In the genomic region with DNA sequence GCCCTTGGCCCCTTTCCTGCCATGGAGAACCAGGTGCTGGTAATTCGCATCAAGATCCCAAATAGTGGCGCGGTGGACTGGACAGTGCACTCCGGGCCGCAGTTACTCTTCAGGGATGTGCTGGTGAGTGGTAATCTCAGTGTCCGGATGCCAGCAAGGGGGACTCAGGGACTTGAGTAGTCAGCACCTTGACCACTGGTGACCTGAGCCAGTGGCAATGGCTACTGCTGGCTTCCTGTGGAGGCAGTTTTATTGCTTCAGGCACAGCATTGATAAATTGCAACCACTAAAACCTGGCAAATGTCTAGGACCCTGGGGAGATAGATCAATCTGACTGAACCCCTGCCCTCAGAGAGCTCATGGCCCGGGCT, we compare ENCODE assay signal across 8 cellular contexts. TPM values are rescaled to one million over a fixed set of nuclear protein-coding genes. Genes with fewer than 3 reads are reported as not detected.
A peak's percentile ranks its signal among the peaks of the same experiment; 100 is the strongest.
DNase-seq lines count a peak whose midpoint lies in the region; ATAC-seq and FAIRE-seq lines count a peak whose summit lies in the region.

No MANE protein-coding gene starts in this region.

- ATAC-seq in activated naive CD8-positive, alpha-beta T cell treated with anti-CD3 and anti-CD28 coated beads, Interleukin-2, amount 50 U/mL, for 24 hours = no peak

- peaks cover 46% of the 10 kb centered on the region for H3K4me1 Mint-ChIP-seq in activated CD4-positive, alpha-beta T cell treated with anti-CD3 and anti-CD28 coated beads, Interleukin-2, amount 10 ng/mL, durations not matched to agents 24 days and 14 days
- H3K4me1 Mint-ChIP-seq in activated naive CD8-positive, alpha-beta T cell treated with anti-CD3 and anti-CD28 coated beads, Interleukin-2, amount 50 U/mL, for 24 hours = peaks cover 51% of the 10 kb centered on the region

- no peaks in the 10 kb centered on the region for H3K27me3 ChIP-seq in iPS DF 6.9 (ENCODE audit: control insufficient read depth, insufficient read depth, low read length)
- H3K27me3 ChIP-seq in small intestine (ENCODE audit: control insufficient read depth in 2 of 2, insufficient read depth in 2 of 2, low read length in 2 of 2) = no peaks in the 10 kb centered on the region

- no peaks in the 10 kb centered on the region for H3K4me1 ChIP-seq in iPS DF 6.9 (ENCODE audit: control insufficient read depth, insufficient read depth, low read length)
- H3K4me1 ChIP-seq in small intestine (ENCODE audit: control insufficient read depth in 2 of 2, insufficient read depth in 1 of 2, low read depth in 1 of 2, low read length in 1 of 2) = peaks cover 0 to 2% of the 10 kb centered on the region in 2 donors

- no peaks in the 10 kb centered on the region for H3K36me3 ChIP-seq in iPS DF 6.9 (ENCODE audit: control insufficient read depth, insufficient read depth, low read length)
- H3K36me3 ChIP-seq in small intestine (ENCODE audit: control insufficient read depth in 2 of 2, insufficient read depth in 2 of 2, low read length in 2 of 2) = peaks cover 0 to 3% of the 10 kb centered on the region in 2 donors

- peaks cover 17% of the 10 kb centered on the region for H3K36me3 Mint-ChIP-seq in activated CD4-positive, alpha-beta T cell treated with anti-CD3 and anti-CD28 coated beads, Interleukin-2, amount 10 ng/mL, durations not matched to agents 24 days and 14 days (ENCODE audit: low read depth)
- peaks cover 3% of the 10 kb centered on the region for H3K36me3 Mint-ChIP-seq in activated naive CD8-positive, alpha-beta T cell treated with anti-CD3 and anti-CD28 coated beads, Interleukin-2, amount 50 U/mL, for 24 hours (ENCODE audit: low read depth)

- H3K27me3 Mint-ChIP-seq in activated CD4-positive, alpha-beta T cell treated with anti-CD3 and anti-CD28 coated beads, Interleukin-2, amount 10 ng/mL, durations not matched to agents 24 days and 14 days = no peaks in the 10 kb centered on the region
- H3K27me3 Mint-ChIP-seq in activated naive CD8-positive, alpha-beta T cell treated with anti-CD3 and anti-CD28 coated beads, Interleukin-2, amount 50 U/mL, for 24 hours = no peaks in the 10 kb centered on the region

- no CpG with 5 or more reads among the region's 7 CpGs for WGBS in iPS DF 6.9 (ENCODE audit: insufficient coverage, insufficient read length)
- WGBS in small intestine, 3 donors = 21 to 33% (median 28%) methylated on average over 7 of the region's 7 CpGs

- H3K4me3 ChIP-seq in iPS DF 6.9 (ENCODE audit: low read length) = peak overlapping the region; percentile 70; the same call in 1 of the 2 replicates
- H3K4me3 ChIP-seq in small intestine (ENCODE audit: low read depth in 1 of 2, low read length in 2 of 2) = peak overlapping the region; percentile 87 to 88

- H3K27ac ChIP-seq in iPS DF 6.9 (ENCODE audit: low read length) (no peak overlapping the region), small intestine (ENCODE audit: low read depth in 1 of 2, low read length in 1 of 2) (peak overlapping the region; percentile 92 to 96)

- intact Hi-C loops in activated CD4-positive, alpha-beta T cell treated with anti-CD3 and anti-CD28 coated beads, Interleukin-2, amount 10 ng/mL, durations not matched to agents 24 days and 14 days (cut with micrococcal nuclease) = loop anchor here (2.0 to 5.0 kb wide), 4 partner anchors 219 to 734 kb away; a partner anchor contains a TSS

- no peak for FAIRE-seq in small intestine (lab: Jason Lieb, UNC)

- peak; percentile 57 for DNase-seq in activated CD4-positive, alpha-beta T cell treated with anti-CD3 and anti-CD28 coated beads, Interleukin-2, amount 10 ng/mL, durations not matched to agents 24 days and 14 days
- DNase-seq in activated CD4-positive, alpha-beta T cell treated with anti-CD3 and anti-CD28 coated beads for 48 hours = no peak
- DNase-seq in activated naive CD8-positive, alpha-beta T cell treated with anti-CD3 and anti-CD28 coated beads, Interleukin-2, amount 50 U/mL, for 24 hours = no peak
- DNase-seq in iPS DF 6.9 (ENCODE audit: low read depth, low spot score) (no peak), small intestine (peak; percentile 37), COR-L47 (lab: John Stamatoyannopoulos, UW) (no peak), H4 (ENCODE audit: low spot score) (no peak), NCI-H1694 treated with DMSO at 0.1 percent for 48 hours (lab: John Stamatoyannopoulos, UW) (no peak)

- H3K4me3 Mint-ChIP-seq in activated CD4-positive, alpha-beta T cell treated with anti-CD3 and anti-CD28 coated beads, Interleukin-2, amount 10 ng/mL, durations not matched to agents 24 days and 14 days = peak overlapping the region; percentile 94
- peak overlapping the region; percentile 96 for H3K4me3 Mint-ChIP-seq in activated naive CD8-positive, alpha-beta T cell treated with anti-CD3 and anti-CD28 coated beads, Interleukin-2, amount 50 U/mL, for 24 hours

- no peaks in the 10 kb centered on the region for H3K9me3 Mint-ChIP-seq in activated CD4-positive, alpha-beta T cell treated with anti-CD3 and anti-CD28 coated beads, Interleukin-2, amount 10 ng/mL, durations not matched to agents 24 days and 14 days
- no peaks in the 10 kb centered on the region for H3K9me3 Mint-ChIP-seq in activated naive CD8-positive, alpha-beta T cell treated with anti-CD3 and anti-CD28 coated beads, Interleukin-2, amount 50 U/mL, for 24 hours

- H3K9me3 ChIP-seq in iPS DF 6.9 (ENCODE audit: control insufficient read depth, insufficient read depth, low read length) = no peaks in the 10 kb centered on the region
- H3K9me3 ChIP-seq in small intestine (ENCODE audit: control insufficient read depth, low read depth) = no peaks in the 10 kb centered on the region

- H3K27ac Mint-ChIP-seq in activated CD4-positive, alpha-beta T cell treated with anti-CD3 and anti-CD28 coated beads, Interleukin-2, amount 10 ng/mL, durations not matched to agents 24 days and 14 days = peak overlapping the region; percentile 92
- H3K27ac Mint-ChIP-seq in activated naive CD8-positive, alpha-beta T cell treated with anti-CD3 and anti-CD28 coated beads, Interleukin-2, amount 50 U/mL, for 24 hours = peak overlapping the region; percentile 88

RNA-seq across cellular contexts. Expression of a gene that starts 0.8 kb away (rescaled TPM):
- 21.0 and 25.1 TPM in 2 replicates for total RNA-seq in activated CD4-positive, alpha-beta T cell treated with anti-CD3 and anti-CD28 coated beads, Interleukin-2, amount 10 ng/mL, durations not matched to agents 24 days and 14 days
- polyA plus RNA-seq in small intestine = 10 to 100 TPM; 10.5 to 12.2 (median 11.4) TPM
- total RNA-seq in H4 (2014; rRNA removed; shearing (Covaris generic)) = 6.6 and 9.4 TPM in 2 replicates

RNA-seq across cellular contexts. Expression of a gene that starts 22.4 kb away (rescaled TPM):
- 4.7 and 7.3 TPM in 2 replicates for total RNA-seq in activated CD4-positive, alpha-beta T cell treated with anti-CD3 and anti-CD28 coated beads, Interleukin-2, amount 10 ng/mL, durations not matched to agents 24 days and 14 days
- polyA plus RNA-seq in small intestine = 1 to 10 TPM; 2.2 to 3.2 (median 2.4) TPM
- total RNA-seq in H4 (2014; rRNA removed; shearing (Covaris generic)) = 2.4 and 2.5 TPM in 2 replicates

Comparison
In these comparisons a context has a peak if more than half of its experiments do, and no peak if none do; other contexts are left out.
1. DNase-seq: peak in activated CD4-positive, alpha-beta T cell treated with anti-CD3 and anti-CD28 coated beads, Interleukin-2, amount 10 ng/mL, durations not matched to agents 24 days and 14 days (single experiment) and small intestine (single experiment); none in activated CD4-positive, alpha-beta T cell treated with anti-CD3 and anti-CD28 coated beads for 48 hours (single experiment), activated naive CD8-positive, alpha-beta T cell treated with anti-CD3 and anti-CD28 coated beads, Interleukin-2, amount 50 U/mL, for 24 hours (single experiment), iPS DF 6.9 (single experiment), COR-L47 (single experiment), H4 (single experiment) and NCI-H1694 treated with DMSO at 0.1 percent for 48 hours (single experiment).